In genomic region chr7:30068117-30068516, GRCh38 we compare ENCODE assay signal across 14 cellular contexts. TPM values are rescaled to one million over a fixed set of nuclear protein-coding genes. Genes with fewer than 3 reads are reported as not detected.
DNase-seq lines count a peak whose midpoint lies in the region; ATAC-seq and TF ChIP-seq lines count a peak whose summit lies in the region.
"Had no signal": no experiment of that assay in that cellular context is flagged by ENCODE, and none has a peak within 500 bp of the region (broad histone marks: within the 10 kb centered on the region; RNA-seq: fewer than 3 reads in every experiment).

No MANE protein-coding gene starts in this region.

- no peak overlapping the region for H2AFZ ChIP-seq in trophoblast cell (ENCODE audit: insufficient read depth, low read length, poor library complexity)

- H3K4me1 ChIP-seq in trophoblast cell (ENCODE audit: control insufficient read depth in 1 of 2, insufficient read depth in 2 of 2, low read length in 2 of 2) (peaks cover 4 to 5% of the 10 kb centered on the region in 2 experiments), ovary (ENCODE audit: insufficient read depth) (no peaks in the 10 kb centered on the region)

- H3K27me3 ChIP-seq in trophoblast cell (ENCODE audit: insufficient read depth, low read length) (no peaks in the 10 kb centered on the region), ovary (no peaks in the 10 kb centered on the region)
- H3K27me3 ChIP-seq: esophagus squamous epithelium had no signal

- H2BK120ac ChIP-seq in trophoblast cell (ENCODE audit: insufficient read depth, low read length, poor library complexity) = no peak overlapping the region

- H3K4me2 ChIP-seq in trophoblast cell (ENCODE audit: low read length) = no peak overlapping the region

- H3K18ac ChIP-seq in trophoblast cell (ENCODE audit: low read length) = no peak overlapping the region

- H2AK5ac ChIP-seq in trophoblast cell (ENCODE audit: low read length) = no peak overlapping the region

- no peak overlapping the region for H4K8ac ChIP-seq in trophoblast cell (ENCODE audit: low read depth, low read length)

- TF ChIP-seq POLR2A in ovary (IDR thresholded peaks at IDR 0.05) = no peak

- no peak for TF ChIP-seq EP300 in ovary (IDR thresholded peaks at IDR 0.05)

- H3K4me3 ChIP-seq in fibroblast of the aortic adventitia (ENCODE audit: low read depth, low read length) (no peak overlapping the region), trophoblast cell (ENCODE audit: low read depth, low read length) (no peak overlapping the region), ovary (no peak overlapping the region)
- H3K4me3 ChIP-seq: esophagus squamous epithelium had no signal

- DNase-seq in AG20443 (ENCODE audit: low spot score) = peak; percentile 78
- peak; percentile 90 for DNase-seq in fibroblast of the aortic adventitia (ENCODE audit: low read depth)
- peak; percentile 73 to 94 for DNase-seq in trophoblast cell
- DNase-seq in ovary = no peak
- no peak for DNase-seq in amygdala (lab: John Stamatoyannopoulos, UW)
- no peak for DNase-seq in NCI-H345 (lab: John Stamatoyannopoulos, UW)
- no peak for DNase-seq in cerebellum (ENCODE audit: low spot score)
- DNase-seq: activated CD8-positive, alpha-beta T cell treated with anti-CD3 and anti-CD28 coated beads, Interleukin-2, amount 10 ng/mL, durations not matched to agents 7 days and 5 days; activated naive CD8-positive, alpha-beta T cell treated with anti-CD3 and anti-CD28 coated beads, Interleukin-2, amount 10 ng/mL, durations not matched to agents 7 days and 5 days; CD8-positive, alpha-beta memory T cell; esophagus squamous epithelium; NCI-H2029 treated with DMSO at 0.1 percent for 48 hours; small intestine had no signal

- no peak overlapping the region for H4K91ac ChIP-seq in trophoblast cell (ENCODE audit: low read depth, low read length)

- H2BK12ac ChIP-seq in trophoblast cell (ENCODE audit: low read length) = no peak overlapping the region

- H2BK5ac ChIP-seq in trophoblast cell (ENCODE audit: low read depth, low read length, poor library complexity) = no peak overlapping the region

- H3K9me3 ChIP-seq in trophoblast cell (ENCODE audit: insufficient read depth, low read depth, low read length) = no peaks in the 10 kb centered on the region
- H3K9me3 ChIP-seq in ovary = no peaks in the 10 kb centered on the region
- H3K9me3 ChIP-seq: esophagus squamous epithelium had no signal

- TF ChIP-seq CTCF in fibroblast of the aortic adventitia (IDR thresholded peaks at IDR 0.05; ENCODE audit: insufficient read depth, low read length) = no peak
- TF ChIP-seq CTCF in ovary (IDR thresholded peaks at IDR 0.05) = no peak

- H3K79me1 ChIP-seq in trophoblast cell (ENCODE audit: low read length) = no peaks in the 10 kb centered on the region

- H3K4ac ChIP-seq in trophoblast cell (ENCODE audit: low read depth, low read length) = no peak overlapping the region

- H3K23ac ChIP-seq in trophoblast cell (ENCODE audit: low read length) = no peak overlapping the region

- H3K27ac ChIP-seq in trophoblast cell (ENCODE audit: low read depth, low read length) (no peak overlapping the region), ovary (no peak overlapping the region)

- no peaks in the 10 kb centered on the region for H3K79me2 ChIP-seq in trophoblast cell (ENCODE audit: control insufficient read depth, insufficient read depth, low read length, poor library complexity)

- H4K12ac ChIP-seq in trophoblast cell (ENCODE audit: low read depth, low read length) = no peak overlapping the region

- no peak overlapping the region for H3K14ac ChIP-seq in trophoblast cell (ENCODE audit: low read length)

- H3K36me3 ChIP-seq in trophoblast cell (ENCODE audit: control insufficient read depth in 1 of 2, insufficient read depth in 2 of 2, low read length in 2 of 2) (peaks cover 9 to 26% of the 10 kb centered on the region in 2 experiments), ovary (no peaks in the 10 kb centered on the region)

- ATAC-seq in SK-N-SH treated with all-trans-retinoic acid at 6 μM for 48 hours = peak; percentile 75
- ATAC-seq: activated CD8-positive, alpha-beta T cell treated with anti-CD3 and anti-CD28 coated beads, Interleukin-2, amount 10 ng/mL, durations not matched to agents 7 days and 5 days had no signal

- intact Hi-C loops in ovary (cut with DNase I) = no loop called here

- H3K9ac ChIP-seq in trophoblast cell (ENCODE audit: low read length) = no peak overlapping the region

TF ChIP-seq in SK-N-SH treated with all-trans-retinoic acid at 6 μM for 48 hours, 23 proteins besides CTCF, POLR2A, EP300 and RAD21:
- TF ChIP-seq ISL1 (CRISPR knock-in tag; IDR thresholded peaks at IDR 0.05) (peak; percentile 68), GLIS3 (CRISPR knock-in tag; IDR thresholded peaks at IDR 0.05) (no peak)
TF ChIP-seq in SK-N-SH treated with all-trans-retinoic acid at 6 μM for 48 hours: peak in this region for 1.

RNA-seq across cellular contexts. Expression of gene PLEKHA8, which starts 39.9 kb away (rescaled TPM):
- 10.6 and 15.5 TPM in 2 replicates for total RNA-seq in fibroblast of the aortic adventitia (ENCODE audit: low replicate concordance)
- polyA plus RNA-seq in trophoblast cell (2013) = 18.2 and 18.6 TPM in 2 replicates
- 10 to 100 TPM in 5 of 7 donors, 1 to 10 TPM in 2; 3.3 to 12.8 (median 10.3) TPM for total RNA-seq in ovary
- polyA plus RNA-seq in ovary = 1 to 10 TPM; 3.1 to 5.4 TPM
- 32.5 TPM for total RNA-seq in cerebellum

RNA-seq across cellular contexts. Expression of gene FKBP14, which starts 41.6 kb away (rescaled TPM):
- total RNA-seq in fibroblast of the aortic adventitia (ENCODE audit: low replicate concordance) (39.9 and 57.5 TPM in 2 replicates), ovary (10 to 100 TPM in 5 of 7 donors, 1 to 10 TPM in 2; 5.9 to 19.6 (median 16.3) TPM), cerebellum (15.1 TPM)
- polyA plus RNA-seq in trophoblast cell (2013) = 41.6 and 44.7 TPM in 2 replicates
- 10 to 100 TPM in 1 of 2 donors, 1 to 10 TPM in 1; 3.4 to 13.5 TPM for polyA plus RNA-seq in ovary

Comparison
In these comparisons a context has a peak if more than half of its experiments do, and no peak if none do; other contexts are left out.
1. DNase-seq: peak in AG20443 (single experiment), fibroblast of the aortic adventitia (single experiment) and trophoblast cell (2 of 2); none in ovary (0 of 5), amygdala (0 of 56), NCI-H345 (single experiment) and cerebellum (single experiment).